In the genomic region with DNA sequence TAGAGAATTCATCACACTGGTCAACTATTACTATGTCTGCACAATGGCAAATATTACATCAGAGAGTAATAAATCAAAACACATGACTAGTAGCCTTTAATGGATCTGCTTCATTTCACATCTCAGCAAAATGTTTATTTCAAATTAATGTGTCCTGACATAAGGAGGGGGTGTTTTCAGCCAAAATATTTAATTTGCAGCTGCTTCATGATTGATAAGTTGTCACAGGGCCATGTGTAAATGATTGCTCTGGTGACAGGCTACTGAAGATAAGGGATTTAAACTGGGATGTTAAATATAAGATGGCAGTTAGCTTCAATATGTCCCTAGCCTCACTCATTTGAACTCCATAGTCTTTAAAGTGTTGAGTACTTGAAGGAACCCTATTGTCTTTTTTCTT, we compare ENCODE assay signal across 4 cellular contexts.
"Had no signal": no experiment of that assay in that cellular context is flagged by ENCODE, and none has a peak within 500 bp of the region (broad histone marks: within the 10 kb centered on the region; RNA-seq: fewer than 3 reads in every experiment).

No MANE protein-coding gene starts in this region.

- ATAC-seq: GM23338 had no signal

- H2AFZ ChIP-seq: GM23338 had no signal

- H3K4me3 ChIP-seq: GM23338 had no signal

- H3K4me2 ChIP-seq: GM23338 had no signal

- DNase-seq: H9, HCEC 1CT, KBM-7 had no signal
